8 cellular contexts compared by ENCODE assay signal in the genomic region with DNA sequence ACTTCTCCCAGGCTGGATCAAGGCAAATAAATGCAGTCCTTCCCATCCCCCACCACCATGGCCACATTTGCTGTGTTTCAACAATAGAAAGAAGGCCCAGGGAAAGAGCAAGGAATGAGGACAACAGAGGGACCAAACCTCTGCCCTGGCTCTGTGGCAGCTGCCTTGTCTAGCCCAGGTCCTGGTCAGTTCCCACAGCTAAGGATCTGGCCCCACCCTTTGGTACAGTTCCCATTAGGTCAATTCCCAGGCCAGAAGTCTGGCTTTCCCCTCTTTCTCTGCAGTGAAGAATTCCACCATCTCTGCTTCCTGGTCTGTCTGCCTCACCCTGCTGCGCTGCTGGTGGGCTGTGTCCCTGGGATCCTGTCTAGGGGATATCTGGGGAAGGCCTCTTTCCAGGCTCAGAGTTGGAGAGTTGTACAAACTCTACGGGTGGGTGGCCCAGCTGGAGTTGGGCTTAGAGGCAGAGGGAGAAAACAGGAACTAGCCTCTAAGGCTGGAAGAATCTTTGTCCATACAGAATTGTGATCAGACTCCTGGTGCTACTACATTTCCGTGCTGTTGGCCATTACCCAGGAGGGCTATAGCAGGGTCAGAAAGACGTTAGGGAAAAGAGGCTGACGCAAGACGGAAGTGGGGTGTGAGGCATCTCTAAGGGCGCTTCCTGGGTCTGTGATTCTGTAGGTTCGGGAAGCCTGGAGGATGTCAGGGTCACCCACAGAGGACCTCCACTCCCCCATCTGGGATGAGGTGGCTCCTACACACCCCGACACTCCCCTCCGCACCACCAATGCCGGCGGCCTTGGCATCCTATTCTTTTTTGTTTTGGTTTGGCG. TPM values are rescaled to one million over a fixed set of nuclear protein-coding genes. Genes with fewer than 3 reads are reported as not detected.
DNase-seq lines count a peak whose midpoint lies in the region; ATAC-seq, FAIRE-seq and TF ChIP-seq lines count a peak whose summit lies in the region.

No MANE protein-coding gene starts in this region.

- CTCF ChIA-PET in T-cell (lab: Charles Lee), result interaction anchor here (0.6 to 6.1 kb wide), 13 partner anchors 9 to 624 kb away, joined by 3 to 76 read pairs (median 4); partner anchors contain the start of genes CFAP126 (in 1 of the 2), PPOX (in 1 of the 2) and TOMM40L (in 1 of the 2)

- peaks cover 19 to 24% of the 10 kb centered on the region in 2 experiments for H3K4me1 ChIP-seq in neutrophil (ENCODE audit: control insufficient read depth in 1 of 2, insufficient read depth in 1 of 2, low read depth in 1 of 2, low read length in 1 of 2)

- DNase-seq in NOMO-1 (lab: John Stamatoyannopoulos, UW; ENCODE audit: unreplicated experiment in 2 of 2) (peak; percentile 48), NOMO-1 treated with dmso at 0.1 percent for 144 hours (lab: John Stamatoyannopoulos, UW; ENCODE audit: unreplicated experiment) (no peak), T-cell (no peak), fibroblast of the aortic adventitia (ENCODE audit: low read depth) (peak; percentile 88), dedifferentiated amniotic fluid mesenchymal stem cell (ENCODE audit: extremely low spot score) (no peak), GM19239 (ENCODE audit: insufficient read length, low spot score) (no peak)

- peak overlapping the region; percentile 67 for H3K4me3 ChIP-seq in fibroblast of the aortic adventitia (ENCODE audit: low read depth, low read length)
- peak overlapping the region; percentile 84 to 86 for H3K4me3 ChIP-seq in neutrophil (ENCODE audit: low read depth in 1 of 2, low read length in 1 of 2)

- peak overlapping the region; percentile 92 for H3K27ac ChIP-seq in neutrophil

- no peaks in the 10 kb centered on the region for H3K27me3 Mint-ChIP-seq in T-cell

- H3K36me3 Mint-ChIP-seq in T-cell, result peaks cover 22% of the 10 kb centered on the region

- H3K4me1 Mint-ChIP-seq in T-cell, result peaks cover 57 to 64% (median 64%) of the 10 kb centered on the region in 3 donors

- no peaks in the 10 kb centered on the region for H3K9me3 Mint-ChIP-seq in T-cell

- no peaks in the 10 kb centered on the region for H3K9me3 ChIP-seq in neutrophil

- ATAC-seq in T-cell (replicated peaks in 1 of 4) (no peak), HG03280 (IDR thresholded peaks at IDR 0.05; ENCODE audit: unreplicated experiment) (no peak)

- POLR2A ChIA-PET in T-cell (lab: Charles Lee), result interaction anchor here (0.6 to 2.1 kb wide), 5 partner anchors 9 to 113 kb away, joined by 3 to 14 read pairs (median 8); partner anchors contain the start of genes PPOX (in 1 of the 2), SDHC (in 1 of the 2) and TOMM40L (in 1 of the 2)

- peak overlapping the region; percentile 97 to 98 for H3K27ac Mint-ChIP-seq in T-cell

- peak overlapping the region; percentile 93 to 95 (median 95) for H3K4me3 Mint-ChIP-seq in T-cell

- peaks cover 8% of the 10 kb centered on the region for H3K36me3 ChIP-seq in neutrophil

- no peak for FAIRE-seq in GM19239 (lab: Jason Lieb, UNC)

- no peak for TF ChIP-seq CTCF in fibroblast of the aortic adventitia (IDR thresholded peaks at IDR 0.05; ENCODE audit: insufficient read depth, low read length)
- no peak for TF ChIP-seq CTCF in neutrophil (IDR thresholded peaks at IDR 0.05)

- H3K27me3 ChIP-seq in neutrophil, result no peaks in the 10 kb centered on the region

RNA-seq across cellular contexts. Expression of gene NDUFS2, which starts 1.0 kb away (rescaled TPM):
- total RNA-seq in T-cell (10 to 100 TPM; 57.3 to 92.2 (median 88.2) TPM), fibroblast of the aortic adventitia (ENCODE audit: low replicate concordance) (65.4 and 67.5 TPM in 2 replicates)

RNA-seq across cellular contexts. Expression of gene ADAMTS4, which starts 2.4 kb away (rescaled TPM):
- total RNA-seq in T-cell (1 to 10 TPM in 4 of 5 donors, under 1 TPM in 1; 0.86 to 1.8 (median 1.4) TPM), fibroblast of the aortic adventitia (ENCODE audit: low replicate concordance) (1.1 and 3.1 TPM in 2 replicates)

RNA-seq across cellular contexts. Expression of gene FCER1G, which starts 13.9 kb away (rescaled TPM):
- total RNA-seq in T-cell (1 to 10 TPM; 2.5 to 5.2 (median 3.5) TPM), fibroblast of the aortic adventitia (ENCODE audit: low replicate concordance) (not detected in 2 replicates)

RNA-seq across cellular contexts. Expression of gene APOA2, which starts 22.2 kb away (rescaled TPM):
- total RNA-seq in T-cell, result 1 to 10 TPM in 3 of 5 donors, not detected in 2; 2.2 to 5.5 (median 3.7) TPM
- not detected in 2 replicates for total RNA-seq in fibroblast of the aortic adventitia (ENCODE audit: low replicate concordance)

RNA-seq across cellular contexts. Expression of gene B4GALT3, which starts 23.9 kb away (rescaled TPM):
- total RNA-seq in T-cell (10 to 100 TPM; 48.4 to 77.8 (median 69.3) TPM), fibroblast of the aortic adventitia (ENCODE audit: low replicate concordance) (8.3 and 11.4 TPM in 2 replicates)

Comparison
In these comparisons a context has a peak if more than half of its experiments do, and no peak if none do; other contexts are left out.
1. DNase-seq: peak in NOMO-1 (2 of 2) and fibroblast of the aortic adventitia (single experiment); none in NOMO-1 treated with dmso at 0.1 percent for 144 hours (single experiment), T-cell (0 of 34), dedifferentiated amniotic fluid mesenchymal stem cell (single experiment) and GM19239 (single experiment).